In genomic region chr9:110357510-110357909, GRCh38 we compare ENCODE assay signal across 29 cellular contexts. TPM values are rescaled to one million over a fixed set of nuclear protein-coding genes. Genes with fewer than 3 reads are reported as not detected.
A peak's percentile ranks its signal among the peaks of the same experiment; 100 is the strongest.
DNase-seq lines count a peak whose midpoint lies in the region; ATAC-seq and TF ChIP-seq lines count a peak whose summit lies in the region.
"Had no signal": no experiment of that assay in that cellular context is flagged by ENCODE, and none has a peak within 500 bp of the region (broad histone marks: within the 10 kb centered on the region; RNA-seq: fewer than 3 reads in every experiment).

No MANE protein-coding gene starts in this region.

- H3K9me3 ChIP-seq in RWPE2 (ENCODE audit: severe bottlenecking) (no peaks in the 10 kb centered on the region), esophagus squamous epithelium (no peaks in the 10 kb centered on the region), smooth muscle cell (replicated peaks; ENCODE audit: low read depth) (no peaks in the 10 kb centered on the region)
- H3K9me3 ChIP-seq: BE2C, SJSA1 had no signal

- no peak overlapping the region for H3K9ac ChIP-seq in smooth muscle cell (ENCODE audit: low read depth)
- H3K9ac ChIP-seq: GM23248, KMS-11 had no signal

- 22 to 33% methylated on average over 2 of the region's 2 CpGs for WGBS in esophagus squamous epithelium, 2 donors
- 50% methylated on average over 2 of the region's 2 CpGs for WGBS in smooth muscle cell (ENCODE audit: low lambda C conversion rate)

- H3K27me3 ChIP-seq in RWPE2 (ENCODE audit: insufficient read depth, poor library complexity, severe bottlenecking) (no peaks in the 10 kb centered on the region), esophagus squamous epithelium (no peaks in the 10 kb centered on the region), smooth muscle cell (ENCODE audit: low read depth) (no peaks in the 10 kb centered on the region)
- H3K27me3 ChIP-seq: BE2C, SJSA1 had no signal

- ATAC-seq in RWPE2 (ENCODE audit: low read depth), result peak; percentile 73
- ATAC-seq in GM18498 (IDR thresholded peaks at IDR 0.05; ENCODE audit: unreplicated experiment), result no peak
- ATAC-seq: T-cell had no signal

- intact Hi-C loops in esophagus squamous epithelium (cut with DNase I), result no loop called here

- TF ChIP-seq CTCF in RWPE2 (IDR thresholded peaks at IDR 0.05; ENCODE audit: poor library complexity, severe bottlenecking) (no peak), esophagus squamous epithelium (IDR thresholded peaks at IDR 0.05) (no peak), smooth muscle cell (IDR thresholded peaks at IDR 0.05; ENCODE audit: borderline replicate concordance, insufficient read depth, poor library complexity, severe bottlenecking) (no peak)

- H3K4me2 ChIP-seq in smooth muscle cell, result no peak overlapping the region
- H3K4me2 ChIP-seq: KMS-11 had no signal

- H3K4me1 ChIP-seq in RWPE2 (ENCODE audit: insufficient read depth, poor library complexity, severe bottlenecking), result no peaks in the 10 kb centered on the region
- peaks cover 0 to 25% (median 0%) of the 10 kb centered on the region in 3 donors for H3K4me1 ChIP-seq in esophagus squamous epithelium
- H3K4me1 ChIP-seq in smooth muscle cell (ENCODE audit: low read depth), result no peaks in the 10 kb centered on the region
- H3K4me1 ChIP-seq: BE2C, SJSA1 had no signal

- H3K4me3 ChIP-seq in RWPE2 (ENCODE audit: severe bottlenecking) (no peak overlapping the region), esophagus squamous epithelium (no peak overlapping the region), smooth muscle cell (no peak overlapping the region)
- H3K4me3 ChIP-seq: GM23248, SJSA1 had no signal

- no peak for TF ChIP-seq POLR2A in esophagus squamous epithelium (IDR thresholded peaks at IDR 0.05)

- peak; percentile 37 for DNase-seq in MV-4-11 (lab: John Stamatoyannopoulos, UW)
- DNase-seq in RWPE2 (ENCODE audit: low spot score), result no peak
- no peak for DNase-seq in esophagus squamous epithelium (lab: John Stamatoyannopoulos, UW)
- no peak for DNase-seq in smooth muscle cell (lab: John Stamatoyannopoulos, UW; ENCODE audit: unreplicated experiment)
- DNase-seq in AG08396 (ENCODE audit: low spot score), result no peak
- no peak for DNase-seq in 8988T
- DNase-seq: BE2C; Calu3; CD8-positive, alpha-beta memory T cell; DMS153; DND-41; GM23248; H7; IMR-90; MM.1S; NCI-H1048; NCI-H1417; NCI-H1694; NCI-H2029 treated with DMSO at 0.1 percent for 48 hours; NCI-H2227 treated with DMSO at 0.1 percent for 48 hours; NCI-H69; OCI-M1; Right ventricle myocardium superior; T-cell had no signal

- H3F3A ChIP-seq in smooth muscle cell (ENCODE audit: low read depth), result no peaks in the 10 kb centered on the region

- H3K36me3 ChIP-seq in RWPE2 (ENCODE audit: low read depth) (no peaks in the 10 kb centered on the region), esophagus squamous epithelium (no peaks in the 10 kb centered on the region), smooth muscle cell (ENCODE audit: low read depth) (no peaks in the 10 kb centered on the region)
- H3K36me3 ChIP-seq: BE2C, SJSA1 had no signal

- H3K27ac ChIP-seq in RWPE2 (ENCODE audit: poor library complexity, severe bottlenecking) (no peak overlapping the region), esophagus squamous epithelium (peak overlapping the region in 3 of 4 donors; percentile 3 to 60 (median 20)), smooth muscle cell (ENCODE audit: low read depth) (peak overlapping the region; percentile 21)
- H3K27ac ChIP-seq: GM23248, KMS-11, SJSA1 had no signal

- no peaks in the 10 kb centered on the region for H3K79me2 ChIP-seq in smooth muscle cell (ENCODE audit: low read depth)

- H2AFZ ChIP-seq in smooth muscle cell (ENCODE audit: low read depth), result no peak overlapping the region
- H2AFZ ChIP-seq: GM23248 had no signal

- H4K20me1 ChIP-seq in smooth muscle cell (ENCODE audit: low read depth), result no peaks in the 10 kb centered on the region

RNA-seq across cellular contexts. Expression of gene TXNDC8, which starts 19.8 kb away (rescaled TPM):
- total RNA-seq in esophagus squamous epithelium (not detected), smooth muscle cell (not detected in 2 replicates)
- not detected in 2 replicates for polyA plus RNA-seq in smooth muscle cell
- total RNA-seq: Calu3; CD8-positive, alpha-beta memory T cell; GM23248; H7; IMR-90; NCI-H460; Right ventricle myocardium superior; SJSA1; T-cell had no signal
- polyA plus RNA-seq: CD14-positive monocyte; CD8-positive, alpha-beta memory T cell; GM23248; IMR-90 had no signal
